Comparison of ENCODE assay signal across 1 cellular context in the genomic region with DNA sequence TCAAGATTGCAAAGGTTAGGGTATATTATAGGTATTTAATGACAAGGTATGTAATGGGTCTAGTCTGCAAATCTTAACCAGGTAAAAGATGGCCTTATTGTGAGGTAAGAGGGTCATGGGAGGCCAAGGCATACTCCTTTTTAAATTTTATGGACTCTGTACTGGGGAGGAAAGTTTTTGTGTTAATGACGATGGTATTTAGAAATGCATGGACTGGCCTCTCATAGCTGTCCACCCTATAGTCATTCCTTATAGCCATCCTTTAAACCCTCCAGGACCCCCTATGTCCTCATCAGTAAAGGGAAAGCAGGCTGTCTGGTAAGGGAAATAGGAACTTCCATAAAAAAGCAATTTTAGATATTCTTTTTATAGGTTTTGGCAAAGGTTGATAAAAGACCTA.
TF ChIP-seq lines count a peak whose summit lies in the region.

No MANE protein-coding gene starts in this region.

TF ChIP-seq in liver, 16 proteins besides CTCF, POLR2A, EP300 and RAD21 (continued from another document):
- TF ChIP-seq REST (IDR thresholded peaks at IDR 0.05) (no peak), NR2F2 (IDR thresholded peaks at IDR 0.05) (no peak), HNF4A (conservative IDR thresholded peaks at IDR 0.05) (no peak), FOXA2 (IDR thresholded peaks at IDR 0.05) (no peak), TAF1 (conservative IDR thresholded peaks at IDR 0.05) (no peak), FOXA1 (IDR thresholded peaks at IDR 0.05) (no peak), RXRA (IDR thresholded peaks at IDR 0.05) (no peak), HNF4G (IDR thresholded peaks at IDR 0.05) (no peak), EGR1 (IDR thresholded peaks at IDR 0.05; ENCODE audit: low read depth in 2 of 2) (no peak)
- TF ChIP-seq, protein P1, sequence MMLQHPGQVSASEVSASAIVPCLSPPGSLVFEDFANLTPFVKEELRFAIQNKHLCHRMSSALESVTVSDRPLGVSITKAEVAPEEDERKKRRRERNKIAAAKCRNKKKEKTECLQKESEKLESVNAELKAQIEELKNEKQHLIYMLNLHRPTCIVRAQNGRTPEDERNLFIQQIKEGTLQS (IDR thresholded peaks at IDR 0.05), result no peak
- TF ChIP-seq, protein P2, sequence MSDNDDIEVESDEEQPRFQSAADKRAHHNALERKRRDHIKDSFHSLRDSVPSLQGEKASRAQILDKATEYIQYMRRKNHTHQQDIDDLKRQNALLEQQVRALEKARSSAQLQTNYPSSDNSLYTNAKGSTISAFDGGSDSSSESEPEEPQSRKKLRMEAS (IDR thresholded peaks at IDR 0.05), result no peak
TF ChIP-seq in liver: peak in this region for 0.
